In the genomic region with DNA sequence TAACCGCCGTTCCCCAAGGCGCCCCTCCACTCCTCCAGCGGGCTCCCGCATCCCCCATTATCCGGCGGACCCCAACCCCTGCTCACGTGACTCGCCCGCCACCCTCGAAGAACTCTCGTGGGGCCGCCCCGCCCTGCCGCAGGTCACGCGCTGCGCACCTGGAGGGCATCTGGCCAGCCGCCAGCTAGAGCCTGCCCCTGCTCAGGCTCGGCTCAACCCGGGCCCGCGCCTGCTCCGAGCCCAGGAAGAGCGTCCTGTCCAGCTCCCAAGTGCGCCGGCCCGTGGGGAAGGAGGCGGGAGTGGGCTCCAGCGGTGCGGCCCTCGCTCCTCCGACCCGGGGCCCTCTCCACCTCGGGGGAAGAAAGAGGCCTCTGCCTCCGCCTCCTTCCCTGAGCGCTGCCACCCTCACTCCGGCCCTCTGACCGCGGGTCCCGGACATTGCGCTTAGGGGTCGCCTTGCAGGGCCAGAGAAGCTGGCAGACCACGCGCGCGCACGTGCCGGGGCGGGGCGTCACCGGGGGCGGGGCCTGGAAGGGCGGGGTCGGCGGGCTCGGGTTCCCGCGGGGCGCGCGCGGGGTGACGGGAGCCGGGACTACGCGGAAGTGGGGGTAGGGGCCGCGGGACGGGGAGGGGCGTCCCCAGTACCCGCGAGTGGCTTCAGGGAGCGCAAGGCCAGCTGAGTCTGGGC, we compare ENCODE assay signal across 8 cellular contexts. TPM values are rescaled to one million over a fixed set of nuclear protein-coding genes. Genes with fewer than 3 reads are reported as not detected.
DNase-seq lines count a peak whose midpoint lies in the region; ATAC-seq and TF ChIP-seq lines count a peak whose summit lies in the region.

No MANE protein-coding gene starts in this region.

- H3K9ac ChIP-seq in smooth muscle cell (ENCODE audit: low read depth) = peak overlapping the region; percentile 10

- no peak for TF ChIP-seq CTCF in WERI-Rb-1 (IDR thresholded peaks at IDR 0.05; ENCODE audit: low read depth, low read length)
- TF ChIP-seq CTCF in MCF 10A (IDR thresholded peaks at IDR 0.05; ENCODE audit: unreplicated experiment) = no peak
- no peak for TF ChIP-seq CTCF in smooth muscle cell (IDR thresholded peaks at IDR 0.05; ENCODE audit: borderline replicate concordance, insufficient read depth, poor library complexity, severe bottlenecking)

- peak; percentile 66 for ATAC-seq in GM18505 (IDR thresholded peaks at IDR 0.05; ENCODE audit: unreplicated experiment)
- ATAC-seq in HG02870 (IDR thresholded peaks at IDR 0.05; ENCODE audit: unreplicated experiment) = peak; percentile 61

- no peaks in the 10 kb centered on the region for H3K27me3 ChIP-seq in WERI-Rb-1 (ENCODE audit: insufficient read depth, low read depth, severe bottlenecking)
- H3K27me3 ChIP-seq in smooth muscle cell (ENCODE audit: low read depth) = no peaks in the 10 kb centered on the region

- peak overlapping the region; percentile 95 for H3K4me2 ChIP-seq in smooth muscle cell

- H3K27ac Mint-ChIP-seq in MCF 10A (ENCODE audit: low read depth, unreplicated experiment) = peak overlapping the region; percentile 91
- H3K27ac Mint-ChIP-seq in immature natural killer cell = peak overlapping the region; percentile 82 to 91 (median 88)

- H3K27me3 Mint-ChIP-seq in MCF 10A (ENCODE audit: insufficient read depth, unreplicated experiment) = no peaks in the 10 kb centered on the region
- H3K27me3 Mint-ChIP-seq in immature natural killer cell (ENCODE audit: low read depth in 3 of 3) = peaks cover 0 to 2% (median 0%) of the 10 kb centered on the region in 3 donors

- POLR2A ChIA-PET in MCF 10A (lab: Yijun Ruan, JAX) = interaction anchor here (0.6 to 10.8 kb wide), 27 partner anchors 11 to 508 kb away, joined by 3 to 282 read pairs (median 5); a partner anchor contains a TSS

- CTCF ChIA-PET in MCF 10A (lab: Yijun Ruan, JAX) = interaction anchor here (0.6 to 4.0 kb wide), 23 partner anchors 10 to 609 kb away, joined by 3 to 75 read pairs (median 5); a partner anchor contains a TSS

- peaks cover 7% of the 10 kb centered on the region for H3K36me3 Mint-ChIP-seq in MCF 10A (ENCODE audit: insufficient read depth, unreplicated experiment)
- H3K36me3 Mint-ChIP-seq in immature natural killer cell = no peaks in the 10 kb centered on the region

- peak; percentile 34 for TF ChIP-seq POLR2A in GM18505 (IDR thresholded peaks at IDR 0.05; ENCODE audit: borderline replicate concordance, extremely low read depth, insufficient read depth, insufficient read length)

- H3K27ac ChIP-seq in WERI-Rb-1 (peak overlapping the region; percentile 83), smooth muscle cell (ENCODE audit: low read depth) (peak overlapping the region; percentile 36)

- H3K4me1 ChIP-seq in smooth muscle cell (ENCODE audit: low read depth) = peaks cover 7% of the 10 kb centered on the region

- BruUV-seq in MCF 10A (replicated peaks; lab: Mats Ljungman, UMichigan) = no TSS peak

- H2AFZ ChIP-seq in smooth muscle cell (ENCODE audit: low read depth) = peak overlapping the region; percentile 86

- no peaks in the 10 kb centered on the region for H3K79me2 ChIP-seq in smooth muscle cell (ENCODE audit: low read depth)

- H3K4me3 Mint-ChIP-seq in MCF 10A (ENCODE audit: unreplicated experiment) = peak overlapping the region; percentile 86
- peak overlapping the region; percentile 83 to 88 (median 85) for H3K4me3 Mint-ChIP-seq in immature natural killer cell

- no peaks in the 10 kb centered on the region for H3F3A ChIP-seq in smooth muscle cell (ENCODE audit: low read depth)

- H3K9me3 Mint-ChIP-seq in MCF 10A (ENCODE audit: unreplicated experiment) (no peaks in the 10 kb centered on the region), immature natural killer cell (peaks cover 0 to 2% (median 0%) of the 10 kb centered on the region in 6 donors)

- H4K20me1 ChIP-seq in smooth muscle cell (ENCODE audit: low read depth) = no peaks in the 10 kb centered on the region

- intact Hi-C loops in MCF 10A (cut with micrococcal nuclease) = loop anchor here (1.0 to 2.0 kb wide), 3 partner anchors 31 to 288 kb away; no protein-coding TSS in a partner anchor

- WGBS in smooth muscle cell (ENCODE audit: low lambda C conversion rate) = under 1% methylated on average over 26 of the region's 74 CpGs

- H3K4me3 ChIP-seq in WERI-Rb-1 (ENCODE audit: low read depth, low read length) = peak overlapping the region; percentile 72
- H3K4me3 ChIP-seq in smooth muscle cell = peak overlapping the region; percentile 71

- H3K36me3 ChIP-seq in WERI-Rb-1 (no peaks in the 10 kb centered on the region), smooth muscle cell (ENCODE audit: low read depth) (no peaks in the 10 kb centered on the region)

- H3K4me1 Mint-ChIP-seq in MCF 10A (ENCODE audit: insufficient read depth, unreplicated experiment) (no peaks in the 10 kb centered on the region), immature natural killer cell (peaks cover 10 to 14% of the 10 kb centered on the region in 2 donors)

- H3K9me3 ChIP-seq in WERI-Rb-1 (ENCODE audit: severe bottlenecking) (no peaks in the 10 kb centered on the region), smooth muscle cell (replicated peaks; ENCODE audit: low read depth) (no peaks in the 10 kb centered on the region)

- peak; percentile 67 to 89 for DNase-seq in NCI-H1930 (lab: John Stamatoyannopoulos, UW)
- peak; percentile 88 for DNase-seq in WERI-Rb-1
- peak; percentile 86 for DNase-seq in MCF 10A (ENCODE audit: unreplicated experiment)
- DNase-seq in immature natural killer cell = peak; percentile 81 to 85 (median 83)
- peak; percentile 73 for DNase-seq in smooth muscle cell (lab: John Stamatoyannopoulos, UW; ENCODE audit: unreplicated experiment)
- no peak for DNase-seq in GF-D8 (lab: John Stamatoyannopoulos, UW)

RNA-seq across cellular contexts. Expression of a gene that starts 28.4 kb away (rescaled TPM):
- total RNA-seq in MCF 10A (2022) (302 and 364 TPM in 2 replicates), smooth muscle cell (170 TPM in 2 replicates)
- polyA plus RNA-seq in immature natural killer cell (100 to 1,000 TPM; 598 to 729 (median 677) TPM), smooth muscle cell (380 and 448 TPM in 2 replicates)

RNA-seq across cellular contexts. Expression of a gene that starts 28.9 kb away (rescaled TPM):
- total RNA-seq in MCF 10A (2022) = 43.9 and 50.9 TPM in 2 replicates
- 100 to 1,000 TPM; 292 to 371 (median 349) TPM for polyA plus RNA-seq in immature natural killer cell
- 7.9 and 34.6 TPM in 2 replicates for total RNA-seq in smooth muscle cell
- 10.1 and 15.8 TPM in 2 replicates for polyA plus RNA-seq in smooth muscle cell
